Comparison of ENCODE assay signal across 1 cellular context in genomic region chr16:56931253-56931768, GRCh38.
TF ChIP-seq lines count a peak whose summit lies in the region.

No MANE protein-coding gene starts in this region.

TF ChIP-seq in H1, 55 proteins besides CTCF, POLR2A, EP300 and RAD21:
- no peak for TF ChIP-seq NRF1 (IDR thresholded peaks at IDR 0.05; ENCODE audit: low read depth, low read length)
- no peak for TF ChIP-seq EZH2 (IDR thresholded peaks at IDR 0.05; ENCODE audit: low read depth, low read length, severe bottlenecking)
- TF ChIP-seq SP1 (IDR thresholded peaks at IDR 0.05; ENCODE audit: low read depth, low read length), result no peak
- no peak for TF ChIP-seq CTBP2 (IDR thresholded peaks at IDR 0.05; ENCODE audit: borderline replicate concordance, insufficient read depth, insufficient read length, low read length)
